In genomic region chr17:60388742-60389141, GRCh38 we compare ENCODE assay signal across 1 cellular context.
TF ChIP-seq lines count a peak whose summit lies in the region.

No MANE protein-coding gene starts in this region.

TF ChIP-seq in WTC11, 78 proteins besides CTCF, POLR2A, EP300 and RAD21 (continued from another document):
- TF ChIP-seq AR (CRISPR knock-in tag; IDR thresholded peaks at IDR 0.05) (no peak), RORB (CRISPR knock-in tag; IDR thresholded peaks at IDR 0.05) (no peak), USF2 (CRISPR knock-in tag; IDR thresholded peaks at IDR 0.05) (no peak), ZNF425 (CRISPR knock-in tag; conservative IDR thresholded peaks at IDR 0.05) (no peak), NR1H2 (CRISPR knock-in tag; IDR thresholded peaks at IDR 0.05) (no peak), STAT6 (CRISPR knock-in tag; conservative IDR thresholded peaks at IDR 0.05; ENCODE audit: low read depth) (no peak)
